In the genomic region with DNA sequence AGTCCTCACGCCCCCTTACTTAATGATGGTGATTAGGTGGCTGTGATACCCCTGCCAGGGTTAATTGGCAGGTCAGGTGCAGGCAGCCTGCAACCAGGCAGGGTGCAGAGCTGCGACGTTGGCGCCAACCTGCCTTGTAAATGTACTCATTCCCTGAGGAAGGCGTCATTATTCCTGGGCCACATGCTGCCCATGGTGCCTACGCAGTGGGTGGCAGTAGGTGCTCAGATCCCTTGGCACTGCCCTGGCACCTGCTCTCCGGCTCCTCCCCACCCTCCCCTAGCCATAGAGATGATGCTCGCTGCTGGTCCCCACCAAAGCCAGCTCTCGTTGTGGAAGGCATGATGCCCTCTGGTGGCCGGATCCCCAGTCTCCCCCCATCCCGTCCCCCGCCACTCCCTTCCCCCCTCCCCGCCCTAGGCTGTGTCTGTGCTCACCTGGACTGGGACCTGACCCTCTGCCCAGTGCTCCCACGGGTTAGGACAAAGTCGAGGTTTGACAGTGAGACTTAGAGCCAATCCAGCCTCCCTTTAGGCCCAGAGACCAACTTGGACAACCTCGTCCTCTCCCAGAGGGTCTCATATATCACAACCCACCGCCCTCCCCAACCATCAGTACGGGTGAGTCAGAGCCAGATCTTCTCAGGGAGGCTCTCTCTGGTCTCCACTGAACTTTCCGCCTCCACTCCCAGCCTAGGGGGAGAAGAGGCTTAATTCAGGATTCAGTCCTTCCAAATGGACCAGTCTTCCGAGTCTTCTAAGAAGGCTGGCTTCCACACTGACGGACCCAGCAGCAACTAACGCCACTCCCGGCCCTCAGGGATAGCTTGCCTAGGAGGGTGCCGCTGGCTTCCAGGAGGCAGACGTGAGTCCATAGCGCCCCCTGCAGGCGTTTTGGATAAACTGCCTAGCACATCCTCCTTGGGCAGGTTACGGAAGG, we compare ENCODE assay signal across 8 cellular contexts. TPM values are rescaled to one million over a fixed set of nuclear protein-coding genes. Genes with fewer than 3 reads are reported as not detected.
DNase-seq lines count a peak whose midpoint lies in the region; ATAC-seq and TF ChIP-seq lines count a peak whose summit lies in the region.

No MANE protein-coding gene starts in this region.

- no peak for TF ChIP-seq EP300 in upper lobe of left lung (IDR thresholded peaks at IDR 0.05)

- H3K27me3 ChIP-seq in AG04450 (ENCODE audit: control insufficient read depth, insufficient read depth, low read length), result no peaks in the 10 kb centered on the region
- H3K27me3 ChIP-seq in heart right ventricle, result peaks cover 0 to 15% (median 0%) of the 10 kb centered on the region in 7 donors
- no peaks in the 10 kb centered on the region for H3K27me3 ChIP-seq in upper lobe of left lung

- H3K4me1 ChIP-seq in heart right ventricle (peaks cover 11 to 44% (median 34%) of the 10 kb centered on the region in 9 donors), upper lobe of left lung (peaks cover 24 to 32% (median 26%) of the 10 kb centered on the region in 4 donors)

- no peak overlapping the region for H3K4me3 ChIP-seq in AG04450 (ENCODE audit: low read depth, low read length)
- peak overlapping the region in 6 of 10 donors; percentile 2 to 37 (median 28) for H3K4me3 ChIP-seq in heart right ventricle
- H3K4me3 ChIP-seq in upper lobe of left lung, result peak overlapping the region in 2 of 4 donors; percentile 12 to 19

- intact Hi-C loops in heart right ventricle (cut with DNase I), result loop anchor here in 8 of 10 donors (1.0 to 5.0 kb wide), 6 partner anchors 33 to 76 kb away; a partner anchor contains a TSS

- CTCF ChIA-PET in AG04450 (lab: Charles Lee), result interaction anchor here (0.5 to 12.4 kb wide), 16 partner anchors 11 to 224 kb away, joined by 3 to 317 read pairs (median 6); a partner anchor contains a TSS

- H3K4me3 Mint-ChIP-seq in progenitor cell of endocrine pancreas (ENCODE audit: low read depth), result peak overlapping the region; percentile 29

- DNase-seq in AG04450 (ENCODE audit: low read depth, low spot score) (peak; percentile 54), NCI-H1694 (lab: John Stamatoyannopoulos, UW) (peak; percentile 97), T-helper 1 cell (peak; percentile 65 to 85 (median 80)), amniotic epithelial cell (ENCODE audit: low read depth) (peak; percentile 63), heart right ventricle (peak; percentile 90 to 93), progenitor cell of endocrine pancreas (ENCODE audit: low spot score, unreplicated experiment) (peak; percentile 79), upper lobe of left lung (peak; percentile 50 to 93)

- no peaks in the 10 kb centered on the region for H3K9me3 Mint-ChIP-seq in progenitor cell of endocrine pancreas (ENCODE audit: low read depth)

- H3K27ac Mint-ChIP-seq in progenitor cell of endocrine pancreas, result peak overlapping the region; percentile 76

- H3K9me3 ChIP-seq in AG04450 (ENCODE audit: control insufficient read depth, insufficient read depth, low read length) (no peaks in the 10 kb centered on the region), heart right ventricle (peaks cover 0 to 8% (median 0%) of the 10 kb centered on the region in 11 donors), upper lobe of left lung (no peaks in the 10 kb centered on the region)

- peaks cover 7% of the 10 kb centered on the region for H3K4me1 Mint-ChIP-seq in progenitor cell of endocrine pancreas (ENCODE audit: low read depth)

- peaks cover 4% of the 10 kb centered on the region for H3K36me3 Mint-ChIP-seq in progenitor cell of endocrine pancreas (ENCODE audit: insufficient read depth)

- TF ChIP-seq CTCF in AG04450 (IDR thresholded peaks at IDR 0.05; ENCODE audit: low read depth, low read length) (peak; percentile 89), heart right ventricle (IDR thresholded peaks at IDR 0.05) (peak; percentile 83 to 97 (median 89)), progenitor cell of endocrine pancreas (IDR thresholded peaks at IDR 0.05; ENCODE audit: unreplicated experiment) (peak; percentile 80), upper lobe of left lung (IDR thresholded peaks at IDR 0.05) (peak; percentile 86 to 94 (median 90))

- peaks cover 0 to 35% (median 12%) of the 10 kb centered on the region in 9 donors for H3K36me3 ChIP-seq in heart right ventricle
- H3K36me3 ChIP-seq in upper lobe of left lung, result peaks cover 0 to 25% (median 14%) of the 10 kb centered on the region in 4 donors

- POLR2A ChIA-PET in AG04450 (lab: Yijun Ruan, JAX), result interaction anchor here (1.5 kb wide), 1 partner anchor 76 kb away, joined by 7 read pairs; no protein-coding TSS in a partner anchor

- TF ChIP-seq POLR2A in upper lobe of left lung (IDR thresholded peaks at IDR 0.05), result no peak

- WGBS in heart right ventricle, 2 donors, result 3 to 4% methylated on average over 28 of the region's 28 CpGs
- WGBS in upper lobe of left lung, 2 donors, result 7% methylated on average over 9 to 25 of the region's 28 CpGs

- H3K27ac ChIP-seq in AG04450 (ENCODE audit: low read depth, low read length) (no peak overlapping the region), heart right ventricle (peak overlapping the region; percentile 63 to 90 (median 82)), upper lobe of left lung (peak overlapping the region; percentile 43 to 87 (median 66))

- H3K27me3 Mint-ChIP-seq in progenitor cell of endocrine pancreas, result peaks cover 2% of the 10 kb centered on the region

- ATAC-seq in GM19467 (IDR thresholded peaks at IDR 0.05; ENCODE audit: unreplicated experiment), result peak; percentile 39
- peak; percentile 65 to 87 (median 78) for ATAC-seq in heart right ventricle
- ATAC-seq in upper lobe of left lung (ENCODE audit: low FRiP score in 2 of 2), result peak; percentile 89 to 91

RNA-seq across cellular contexts. Expression of a gene that starts 5.7 kb away (rescaled TPM):
- polyA plus RNA-seq in AG04450 (2011; rRNA removed), result 102 and 131 TPM in 2 replicates
- 175 and 190 TPM in 2 replicates for polyA minus RNA-seq in AG04450 (2011; rRNA and poly(A)+ RNA removed)
- total RNA-seq in heart right ventricle, result 100 to 1,000 TPM in 9 of 10 donors, 10 to 100 TPM in 1; 96.1 to 173 (median 114) TPM
- 100 to 1,000 TPM; 302 to 355 TPM for polyA plus RNA-seq in heart right ventricle
- total RNA-seq in progenitor cell of endocrine pancreas, result 146 and 149 TPM in 2 replicates
- 100 to 1,000 TPM in 4 of 6 donors, 10 to 100 TPM in 2; 47.1 to 166 (median 131) TPM for total RNA-seq in upper lobe of left lung

RNA-seq across cellular contexts. Expression of a gene that starts 6.2 kb away (rescaled TPM):
- 2.9 and 3.8 TPM in 2 replicates for polyA plus RNA-seq in AG04450 (2011; rRNA removed)
- 5.1 and 9.9 TPM in 2 replicates for polyA minus RNA-seq in AG04450 (2011; rRNA and poly(A)+ RNA removed)
- under 1 TPM in 2 of 10 donors, not detected in 8; 0.10 to 0.35 TPM for total RNA-seq in heart right ventricle
- polyA plus RNA-seq in heart right ventricle, result under 1 TPM; 0.04 to 0.07 TPM
- total RNA-seq in progenitor cell of endocrine pancreas, result 21.1 and 25.7 TPM in 2 replicates
- under 1 TPM in 3 of 6 donors, not detected in 3; 0.30 to 0.64 (median 0.57) TPM for total RNA-seq in upper lobe of left lung

RNA-seq across cellular contexts. Expression of a gene that starts 27.1 kb away (rescaled TPM):
- 16.8 and 35.6 TPM in 2 replicates for polyA plus RNA-seq in AG04450 (2011; rRNA removed)
- polyA minus RNA-seq in AG04450 (2011; rRNA and poly(A)+ RNA removed), result 5.9 and 6.1 TPM in 2 replicates
- 10 to 100 TPM; 48.2 to 70.9 (median 53.4) TPM for total RNA-seq in heart right ventricle
- polyA plus RNA-seq in heart right ventricle, result 100 to 1,000 TPM; 144 to 304 TPM
- 45.6 and 49.3 TPM in 2 replicates for total RNA-seq in progenitor cell of endocrine pancreas
- 100 to 1,000 TPM in 2 of 6 donors, 10 to 100 TPM in 3, not detected in 1; 25.1 to 112 (median 67.5) TPM for total RNA-seq in upper lobe of left lung

RNA-seq across cellular contexts. Expression of a gene that starts 31.8 kb away (rescaled TPM):
- polyA plus RNA-seq in AG04450 (2011; rRNA removed) (29.5 and 31.4 TPM in 2 replicates), heart right ventricle (10 to 100 TPM; 23.2 to 33.7 TPM)
- polyA minus RNA-seq in AG04450 (2011; rRNA and poly(A)+ RNA removed), result 20.4 and 22.3 TPM in 2 replicates
- total RNA-seq in heart right ventricle (10 to 100 TPM in 2 of 10 donors, 1 to 10 TPM in 8; 5.5 to 16.8 (median 7.9) TPM), progenitor cell of endocrine pancreas (33.3 and 35.5 TPM in 2 replicates), upper lobe of left lung (10 to 100 TPM; 19.9 to 49.9 (median 42.7) TPM)

RNA-seq across cellular contexts. Expression of a gene that starts 39.8 kb away (rescaled TPM):
- polyA plus RNA-seq in AG04450 (2011; rRNA removed) (1.1 and 1.4 TPM in 2 replicates), heart right ventricle (100 to 1,000 TPM in 1 of 2 donors, 10 to 100 TPM in 1; 44.2 to 104 TPM)
- polyA minus RNA-seq in AG04450 (2011; rRNA and poly(A)+ RNA removed), result 1.0 and 3.1 TPM in 2 replicates
- total RNA-seq in heart right ventricle (10 to 100 TPM; 28.9 to 50.0 (median 35.6) TPM), progenitor cell of endocrine pancreas (22.1 and 22.2 TPM in 2 replicates), upper lobe of left lung (100 to 1,000 TPM; 131 to 226 (median 164) TPM)

Comparison
In these comparisons a context has a peak if more than half of its experiments do, and no peak if none do; other contexts are left out.
1. ATAC-seq: peak in every context shown above with its lines; median percentile 90 in upper lobe of left lung; 78 in heart right ventricle; 39 in GM19467.
2. RNA of a gene that starts 6.2 kb away (total RNA-seq): 21.1 to 25.7 TPM in progenitor cell of endocrine pancreas; 0.30 to 0.64 TPM in upper lobe of left lung and 0.10 to 0.35 TPM in heart right ventricle; every median in the first group is over 10 times any median in the second.
3. Peak in every context shown above with its lines, with median percentiles within 50 percentile points of each other: DNase-seq and CTCF ChIP-seq.